ENCODE assay signal across 14 cellular contexts in genomic region chr1:113742515-113742914, GRCh38. TPM values are rescaled to one million over a fixed set of nuclear protein-coding genes. Genes with fewer than 3 reads are reported as not detected.
DNase-seq lines count a peak whose midpoint lies in the region; ATAC-seq, FAIRE-seq and TF ChIP-seq lines count a peak whose summit lies in the region.
"Had no signal": no experiment of that assay in that cellular context is flagged by ENCODE, and none has a peak within 500 bp of the region (broad histone marks: within the 10 kb centered on the region; RNA-seq: fewer than 3 reads in every experiment).

No MANE protein-coding gene starts in this region.

- no peaks in the 10 kb centered on the region for H3F3A ChIP-seq in MM.1S (ENCODE audit: insufficient read depth, low read length)

- H3K9ac ChIP-seq in MM.1S (ENCODE audit: low read length) = no peak overlapping the region

- TF ChIP-seq POLR2A in GM12891 (IDR thresholded peaks at IDR 0.05; ENCODE audit: low read depth, low read length) = no peak

- H2AFZ ChIP-seq in MM.1S (ENCODE audit: low read length) = no peak overlapping the region

- DNase-seq in GM12891 (ENCODE audit: insufficient read length, low spot score) = no peak
- DNase-seq in MM.1S = peak; percentile 48
- DNase-seq in kidney tubule cell (ENCODE audit: low spot score) = peak; percentile 42
- DNase-seq in SHP77 (lab: John Stamatoyannopoulos, UW) = no peak
- no peak for DNase-seq in occipital lobe (lab: John Stamatoyannopoulos, UW)
- DNase-seq in NCI-H774 (lab: John Stamatoyannopoulos, UW) = no peak
- DNase-seq: activated effector memory CD4-positive, alpha-beta T cell treated with Interleukin-2 at 50 U/mL for 16 hours; C1 segment of cervical spinal cord; glutamatergic neuron; nephron progenitor cell had no signal

- TF ChIP-seq CTCF in MM.1S (IDR thresholded peaks at IDR 0.05; ENCODE audit: low read length) = no peak

- FAIRE-seq in GM12891 (lab: Jason Lieb, UNC) = peak; percentile 31
- FAIRE-seq: endothelial cell of umbilical vein had no signal

- H3K9me2 ChIP-seq in MM.1S (replicated peaks; ENCODE audit: insufficient read depth, low read length) = no peaks in the 10 kb centered on the region

- H3K27ac ChIP-seq in MM.1S (ENCODE audit: low read length) = no peak overlapping the region

- no peaks in the 10 kb centered on the region for H4K20me1 ChIP-seq in MM.1S (ENCODE audit: insufficient read depth, low read length)

- H3K27me3 ChIP-seq in MM.1S (replicated peaks; ENCODE audit: insufficient read depth, low read length) = no peaks in the 10 kb centered on the region

- H3K4me2 ChIP-seq in MM.1S (ENCODE audit: low read depth, low read length) = no peak overlapping the region

- peak; percentile 51 for ATAC-seq in GM21367 (IDR thresholded peaks at IDR 0.05; ENCODE audit: unreplicated experiment)
- no peak for ATAC-seq in HG03460 (IDR thresholded peaks at IDR 0.05; ENCODE audit: unreplicated experiment)
- ATAC-seq: WTC11 had no signal

- no peak overlapping the region for H3K4me3 ChIP-seq in MM.1S (ENCODE audit: low read length)

- H3K36me3 ChIP-seq in MM.1S (replicated peaks; ENCODE audit: insufficient read depth, low read length) = no peaks in the 10 kb centered on the region

- H3K4me1 ChIP-seq in MM.1S (ENCODE audit: low read length) = no peaks in the 10 kb centered on the region

- H3K9me3 ChIP-seq in MM.1S (replicated peaks; ENCODE audit: insufficient read depth, low read length) = no peaks in the 10 kb centered on the region

- H3K79me2 ChIP-seq in MM.1S (ENCODE audit: low read length) = no peaks in the 10 kb centered on the region

TF ChIP-seq in GM12891, 5 proteins besides CTCF, POLR2A, EP300 and RAD21:
- TF ChIP-seq POU2F2 (IDR thresholded peaks at IDR 0.05; ENCODE audit: low read depth, low read length) = no peak
- no peak for TF ChIP-seq PAX5 (IDR thresholded peaks at IDR 0.05; ENCODE audit: insufficient read depth, low read length, severe bottlenecking)

RNA-seq across cellular contexts. Expression of gene PHTF1, which starts 16.8 kb away (rescaled TPM):
- polyA plus RNA-seq in GM12891 (2012; ENCODE audit: low read depth, missing spikeins) = 14.1 TPM
- total RNA-seq in occipital lobe = 39.6 TPM

Comparison
In these comparisons a context has a peak if more than half of its experiments do, and no peak if none do; other contexts are left out.
1. DNase-seq: peak in MM.1S (single experiment) and kidney tubule cell (single experiment); none in GM12891 (single experiment), SHP77 (0 of 2), occipital lobe (single experiment) and NCI-H774 (single experiment).